14 cellular contexts compared by ENCODE assay signal in genomic region chr3:30614943-30615342, GRCh38. TPM values are rescaled to one million over a fixed set of nuclear protein-coding genes. Genes with fewer than 3 reads are reported as not detected.
DNase-seq lines count a peak whose midpoint lies in the region; ATAC-seq, FAIRE-seq and TF ChIP-seq lines count a peak whose summit lies in the region.
"Had no signal": no experiment of that assay in that cellular context is flagged by ENCODE, and none has a peak within 500 bp of the region (broad histone marks: within the 10 kb centered on the region; RNA-seq: fewer than 3 reads in every experiment).

No MANE protein-coding gene starts in this region.

- DNase-seq in CD4-positive, alpha-beta T cell = no peak
- DNase-seq in HFFc6 (no peak), 8988T (no peak), ureter (ENCODE audit: low spot score) (no peak), D721Med (ENCODE audit: insufficient read length, low spot score) (no peak)
- DNase-seq in activated naive CD8-positive, alpha-beta T cell treated with anti-CD3 and anti-CD28 coated beads, Interleukin-2, amount 50 U/mL, for 24 hours = no peak
- peak in 2 of 9 donors; percentile 2 to 43 for DNase-seq in naive thymus-derived CD4-positive, alpha-beta T cell
- no peak for DNase-seq in activated effector memory CD4-positive, alpha-beta T cell treated with anti-CD3 and anti-CD28 coated beads, Interleukin-2, amount 50 U/mL, for 16 hours
- DNase-seq: kidney glomerular epithelial cell, NCI-H1694 had no signal

- no peaks in the 10 kb centered on the region for H3K36me3 ChIP-seq in naive thymus-derived CD4-positive, alpha-beta T cell (ENCODE audit: control insufficient read depth in 2 of 3, insufficient read depth in 3 of 3, low read length in 3 of 3)
- H3K36me3 ChIP-seq: neural progenitor cell, thoracic aorta had no signal

- no peaks in the 10 kb centered on the region for H3K9me3 ChIP-seq in CD4-positive, alpha-beta T cell (ENCODE audit: control insufficient read depth, low read length)
- no peaks in the 10 kb centered on the region for H3K9me3 ChIP-seq in naive thymus-derived CD4-positive, alpha-beta T cell (ENCODE audit: control insufficient read depth in 2 of 3, low read length in 3 of 3)
- H3K9me3 ChIP-seq: thoracic aorta had no signal

- H3K27me3 ChIP-seq in CD4-positive, alpha-beta T cell (ENCODE audit: control insufficient read depth, insufficient read depth, low read length) = no peaks in the 10 kb centered on the region
- no peaks in the 10 kb centered on the region for H3K27me3 ChIP-seq in naive thymus-derived CD4-positive, alpha-beta T cell (ENCODE audit: control insufficient read depth in 2 of 2, insufficient read depth in 2 of 2, low read length in 2 of 2)
- H3K27me3 ChIP-seq: neural progenitor cell had no signal

- CTCF ChIA-PET in CD4-positive, alpha-beta T cell (lab: Charles Lee) = interaction anchor here (1.0 to 2.6 kb wide), 6 partner anchors 8 to 44 kb away, joined by 3 to 10 read pairs (median 4); partner anchors contain the start of gene TGFBR2
- CTCF ChIA-PET in naive thymus-derived CD4-positive, alpha-beta T cell (lab: Charles Lee) = interaction anchor here (0.9 to 1.7 kb wide), 3 partner anchors 14 to 79 kb away, joined by 3 to 9 read pairs (median 3); no protein-coding TSS in a partner anchor

- peak overlapping the region; percentile 97 for H3K4me3 Mint-ChIP-seq in CD4-positive, alpha-beta T cell
- no peak overlapping the region; the same call in 1 of the 2 replicates for H3K4me3 Mint-ChIP-seq in HFFc6
- H3K4me3 Mint-ChIP-seq in activated naive CD8-positive, alpha-beta T cell treated with anti-CD3 and anti-CD28 coated beads, Interleukin-2, amount 50 U/mL, for 24 hours = peak overlapping the region; percentile 92
- H3K4me3 Mint-ChIP-seq in naive thymus-derived CD4-positive, alpha-beta T cell = peak overlapping the region; percentile 88 to 100 (median 95)
- H3K4me3 Mint-ChIP-seq: neural progenitor cell, WTC11 had no signal

- intact Hi-C loops in CD4-positive, alpha-beta T cell (cut with DNase I, micrococcal nuclease) = loop anchor here (1.0 to 5.0 kb wide), 2 partner anchors 9 to 293 kb away; partner anchors contain the start of gene TGFBR2 (in 1 of the 2)
- intact Hi-C loops in naive thymus-derived CD4-positive, alpha-beta T cell (cut with micrococcal nuclease) = loop anchor here (2.0 to 10.0 kb wide), 7 partner anchors 66 to 1820 kb away; no protein-coding TSS in a partner anchor

- TF ChIP-seq CTCF in CD4-positive, alpha-beta T cell (IDR thresholded peaks at IDR 0.05) = no peak
- no peak for TF ChIP-seq CTCF in HFFc6 (IDR thresholded peaks at IDR 0.05)
- TF ChIP-seq CTCF in D721Med (IDR thresholded peaks at IDR 0.05; ENCODE audit: insufficient read depth, missing control alignments) = no peak

- H3K27me3 Mint-ChIP-seq in CD4-positive, alpha-beta T cell = no peaks in the 10 kb centered on the region
- no peaks in the 10 kb centered on the region for H3K27me3 Mint-ChIP-seq in HFFc6 (ENCODE audit: insufficient read depth)
- no peaks in the 10 kb centered on the region for H3K27me3 Mint-ChIP-seq in activated naive CD8-positive, alpha-beta T cell treated with anti-CD3 and anti-CD28 coated beads, Interleukin-2, amount 50 U/mL, for 24 hours
- H3K27me3 Mint-ChIP-seq in naive thymus-derived CD4-positive, alpha-beta T cell = no peaks in the 10 kb centered on the region

- peak overlapping the region; percentile 42 for H3K27ac ChIP-seq in CD4-positive, alpha-beta T cell (ENCODE audit: low read depth, low read length)
- H3K27ac ChIP-seq in naive thymus-derived CD4-positive, alpha-beta T cell (ENCODE audit: low read depth, low read length) = peak overlapping the region; percentile 79
- H3K27ac ChIP-seq: neural progenitor cell had no signal

- no peaks in the 10 kb centered on the region for H3K9me3 Mint-ChIP-seq in CD4-positive, alpha-beta T cell
- no peaks in the 10 kb centered on the region for H3K9me3 Mint-ChIP-seq in HFFc6
- H3K9me3 Mint-ChIP-seq in activated naive CD8-positive, alpha-beta T cell treated with anti-CD3 and anti-CD28 coated beads, Interleukin-2, amount 50 U/mL, for 24 hours = no peaks in the 10 kb centered on the region
- peaks cover 0 to 4% (median 0%) of the 10 kb centered on the region in 11 donors for H3K9me3 Mint-ChIP-seq in naive thymus-derived CD4-positive, alpha-beta T cell
- H3K9me3 Mint-ChIP-seq: WTC11 had no signal

- FAIRE-seq in D721Med (lab: Jason Lieb, UNC) = no peak

- peaks cover 86% of the 10 kb centered on the region for H3K36me3 Mint-ChIP-seq in CD4-positive, alpha-beta T cell (ENCODE audit: low read depth)
- peaks cover 39% of the 10 kb centered on the region for H3K36me3 Mint-ChIP-seq in HFFc6 (ENCODE audit: low read depth)
- peaks cover 67% of the 10 kb centered on the region for H3K36me3 Mint-ChIP-seq in activated naive CD8-positive, alpha-beta T cell treated with anti-CD3 and anti-CD28 coated beads, Interleukin-2, amount 50 U/mL, for 24 hours (ENCODE audit: low read depth)
- peaks cover 14 to 46% (median 25%) of the 10 kb centered on the region in 5 donors for H3K36me3 Mint-ChIP-seq in naive thymus-derived CD4-positive, alpha-beta T cell

- peaks cover 95% of the 10 kb centered on the region for H3K4me1 Mint-ChIP-seq in CD4-positive, alpha-beta T cell (ENCODE audit: low read depth)
- peaks cover 100% of the 10 kb centered on the region for H3K4me1 Mint-ChIP-seq in HFFc6 (ENCODE audit: low read depth)
- H3K4me1 Mint-ChIP-seq in activated naive CD8-positive, alpha-beta T cell treated with anti-CD3 and anti-CD28 coated beads, Interleukin-2, amount 50 U/mL, for 24 hours = peaks cover 96% of the 10 kb centered on the region
- peaks cover 73 to 97% (median 91%) of the 10 kb centered on the region in 7 donors for H3K4me1 Mint-ChIP-seq in naive thymus-derived CD4-positive, alpha-beta T cell

- H3K4me1 ChIP-seq in naive thymus-derived CD4-positive, alpha-beta T cell (ENCODE audit: control insufficient read depth in 2 of 2, insufficient read depth in 2 of 2, low read length in 2 of 2) = peaks cover 55 to 94% of the 10 kb centered on the region in 2 donors
- H3K4me1 ChIP-seq: neural progenitor cell had no signal

- H3K4me3 ChIP-seq in naive thymus-derived CD4-positive, alpha-beta T cell (ENCODE audit: low read length) = peak overlapping the region; percentile 92
- H3K4me3 ChIP-seq: neural progenitor cell, skin epidermis, thoracic aorta had no signal

- POLR2A ChIA-PET in CD4-positive, alpha-beta T cell (lab: Charles Lee) = interaction anchor here (1.0 to 6.9 kb wide), 8 partner anchors 8 to 50 kb away, joined by 3 to 80 read pairs (median 17); partner anchors contain the start of gene TGFBR2
- POLR2A ChIA-PET in naive thymus-derived CD4-positive, alpha-beta T cell (lab: Charles Lee) = interaction anchor here (0.7 to 27.4 kb wide), 4 partner anchors 6 to 50 kb away, joined by 3 to 853 read pairs (median 66); partner anchors contain the start of gene TGFBR2

- ATAC-seq in CD4-positive, alpha-beta T cell (ENCODE audit: poor library complexity) = no peak
- ATAC-seq in activated naive CD8-positive, alpha-beta T cell treated with anti-CD3 and anti-CD28 coated beads, Interleukin-2, amount 50 U/mL, for 24 hours = peak; percentile 65
- no peak for ATAC-seq in naive thymus-derived CD4-positive, alpha-beta T cell
- ATAC-seq: WTC11 had no signal

- H3K27ac Mint-ChIP-seq in CD4-positive, alpha-beta T cell = peak overlapping the region; percentile 96
- H3K27ac Mint-ChIP-seq in HFFc6 = peak overlapping the region; percentile 8; the same call in 1 of the 2 replicates
- peak overlapping the region; percentile 93 for H3K27ac Mint-ChIP-seq in activated naive CD8-positive, alpha-beta T cell treated with anti-CD3 and anti-CD28 coated beads, Interleukin-2, amount 50 U/mL, for 24 hours
- peak overlapping the region; percentile 66 to 99 (median 95) for H3K27ac Mint-ChIP-seq in naive thymus-derived CD4-positive, alpha-beta T cell
- H3K27ac Mint-ChIP-seq: neural progenitor cell, WTC11 had no signal

RNA-seq across cellular contexts. Expression of gene TGFBR2, which starts 8.5 kb away (rescaled TPM):
- total RNA-seq in CD4-positive, alpha-beta T cell = 100 to 1,000 TPM; 203 to 205 TPM
- 100 to 1,000 TPM in 4 of 6 experiments, 10 to 100 TPM in 2; 78.5 to 135 (median 118) TPM for total RNA-seq in HFFc6 (2021; fragmentation: NEBNext Ultra II Directional; extraction: Animal tissue kit (Norgen Biotek cat#: 25700))
- total RNA-seq in naive thymus-derived CD4-positive, alpha-beta T cell = 100 to 1,000 TPM in 4 of 5 experiments, 10 to 100 TPM in 1; 63.0 to 171 (median 155) TPM
- polyA plus RNA-seq in naive thymus-derived CD4-positive, alpha-beta T cell = 100 to 1,000 TPM; 150 to 263 TPM
- total RNA-seq in ureter = 177 TPM

Comparison
In these comparisons a context has a peak if more than half of its experiments do, and no peak if none do; other contexts are left out.
1. H3K27ac Mint-ChIP-seq: peak in every context shown above with its lines; median percentile 96 in CD4-positive, alpha-beta T cell; 95 in naive thymus-derived CD4-positive, alpha-beta T cell; 93 in activated naive CD8-positive, alpha-beta T cell treated with anti-CD3 and anti-CD28 coated beads, Interleukin-2, amount 50 U/mL, for 24 hours; 8 in HFFc6.